8 cellular contexts compared by ENCODE assay signal in genomic region chr5:132227485-132228240, GRCh38. TPM values are rescaled to one million over a fixed set of nuclear protein-coding genes. Genes with fewer than 3 reads are reported as not detected.
A peak's percentile ranks its signal among the peaks of the same experiment; 100 is the strongest.
DNase-seq lines count a peak whose midpoint lies in the region; ATAC-seq and TF ChIP-seq lines count a peak whose summit lies in the region.

P4HA2 (minus strand) TSS chr5:132227853; CDS start chr5:132218626, 9,227 bp downstream.

- BruUV-seq in PC-9 (replicated peaks; lab: Mats Ljungman, UMichigan) = TSS peak; percentile 79

- peak within 1 kb of the TSS; percentile 60 for H3K4me3 Mint-ChIP-seq in activated naive CD8-positive, alpha-beta T cell treated with anti-CD3 and anti-CD28 coated beads, Interleukin-2, amount 10 ng/mL, durations not matched to agents 7 days and 5 days
- H3K4me3 Mint-ChIP-seq in glutamatergic neuron (ENCODE audit: unreplicated experiment) = peak within 1 kb of the TSS; percentile 86

- peak within 1 kb of the TSS; percentile 94 for H3K18ac ChIP-seq in neuronal stem cell (ENCODE audit: low read length)

- peak within 1 kb of the TSS; percentile 85 for H2AFZ ChIP-seq in PC-9
- H2AFZ ChIP-seq in neuronal stem cell (ENCODE audit: low read length) = peak within 1 kb of the TSS; percentile 99

- H2BK12ac ChIP-seq in neuronal stem cell (ENCODE audit: low read length) = no peak within 1 kb of the TSS

- TF ChIP-seq CTCF in PC-9 (conservative IDR thresholded peaks at IDR 0.05) (no peak; the same call in 1 of the 2 replicates), glutamatergic neuron (IDR thresholded peaks at IDR 0.05; ENCODE audit: partially characterized antibody, unreplicated experiment) (no peak), upper lobe of left lung (IDR thresholded peaks at IDR 0.05) (peak; percentile 23 to 67 (median 36))

- TF ChIP-seq EP300 in upper lobe of left lung (IDR thresholded peaks at IDR 0.05) = no peak

- H3K27ac Mint-ChIP-seq in activated naive CD8-positive, alpha-beta T cell treated with anti-CD3 and anti-CD28 coated beads, Interleukin-2, amount 10 ng/mL, durations not matched to agents 7 days and 5 days = no peak within 1 kb of the TSS
- peak within 1 kb of the TSS; percentile 30 for H3K27ac Mint-ChIP-seq in glutamatergic neuron (ENCODE audit: unreplicated experiment)

- H3K27ac ChIP-seq in PC-9 (no peak within 1 kb of the TSS), neuronal stem cell (replicated peaks; ENCODE audit: low read length) (no peak within 1 kb of the TSS), upper lobe of left lung (peak within 1 kb of the TSS; percentile 82 to 93 (median 84))

- peak in 2 of 4 donors; percentile 59 to 83 for TF ChIP-seq POLR2A in upper lobe of left lung (IDR thresholded peaks at IDR 0.05)

- peak within 1 kb of the TSS; percentile 77 for H3K23ac ChIP-seq in neuronal stem cell (ENCODE audit: low read depth, low read length, poor library complexity)

- no peaks in the 10 kb centered on the region for H3K27me3 ChIP-seq in PC-9 (ENCODE audit: insufficient read depth, low read depth)
- H3K27me3 ChIP-seq in neuronal stem cell (ENCODE audit: control insufficient read depth in 3 of 3, insufficient read depth in 3 of 3, low read depth in 1 of 3, low read length in 3 of 3) = peaks cover 2 to 60% (median 25%) of the 10 kb centered on the region in 3 experiments
- H3K27me3 ChIP-seq in upper lobe of left lung = no peaks in the 10 kb centered on the region

- H3K79me2 ChIP-seq in PC-9 (ENCODE audit: low read depth) = no peaks in the 10 kb centered on the region

- H4K8ac ChIP-seq in neuronal stem cell (ENCODE audit: low read depth, low read length) = no peak within 1 kb of the TSS

- H3K27me3 Mint-ChIP-seq in activated naive CD8-positive, alpha-beta T cell treated with anti-CD3 and anti-CD28 coated beads, Interleukin-2, amount 10 ng/mL, durations not matched to agents 7 days and 5 days = peaks cover 9% of the 10 kb centered on the region
- peaks cover 4% of the 10 kb centered on the region for H3K27me3 Mint-ChIP-seq in glutamatergic neuron (ENCODE audit: unreplicated experiment)

- peak within 1 kb of the TSS; percentile 78 for H3K9ac ChIP-seq in neuronal stem cell (ENCODE audit: low read depth, low read length, poor library complexity)

- H3K79me1 ChIP-seq in neuronal stem cell (ENCODE audit: low read depth, low read length) = no peaks in the 10 kb centered on the region

- H3K4me2 ChIP-seq in PC-9 = peak within 1 kb of the TSS; percentile 99
- H3K4me2 ChIP-seq in neuronal stem cell (ENCODE audit: insufficient read depth, low read length, poor library complexity, severe bottlenecking) = peak within 1 kb of the TSS; percentile 92

- peak within 1 kb of the TSS; percentile 39 for H2BK120ac ChIP-seq in neuronal stem cell (ENCODE audit: low read depth, low read length)

- ATAC-seq in GM19395 (IDR thresholded peaks at IDR 0.05; ENCODE audit: unreplicated experiment) (peak; percentile 92), HG03457 (IDR thresholded peaks at IDR 0.05; ENCODE audit: unreplicated experiment) (peak; percentile 91), upper lobe of left lung (ENCODE audit: low FRiP score in 2 of 2) (peak; percentile 82 to 90)
- peak; percentile 69 for ATAC-seq in activated naive CD8-positive, alpha-beta T cell treated with anti-CD3 and anti-CD28 coated beads, Interleukin-2, amount 10 ng/mL, durations not matched to agents 7 days and 5 days (ENCODE audit: low read depth)

- H3K4ac ChIP-seq in neuronal stem cell (ENCODE audit: low read length) = peak within 1 kb of the TSS; percentile 54

- H2BK15ac ChIP-seq in neuronal stem cell (ENCODE audit: low read length) = peak within 1 kb of the TSS; percentile 62

- CTCF ChIA-PET in PC-9 (lab: Charles Lee) = interaction anchor here (0.6 to 0.9 kb wide), 2 partner anchors 10 to 1755 kb away, joined by 4 to 6 read pairs; no protein-coding TSS in a partner anchor

- peaks cover 36% of the 10 kb centered on the region for H3K4me1 Mint-ChIP-seq in activated naive CD8-positive, alpha-beta T cell treated with anti-CD3 and anti-CD28 coated beads, Interleukin-2, amount 10 ng/mL, durations not matched to agents 7 days and 5 days
- H3K4me1 Mint-ChIP-seq in glutamatergic neuron (ENCODE audit: low read depth, unreplicated experiment) = peaks cover 6% of the 10 kb centered on the region

- peak within 1 kb of the TSS; percentile 88 for H2AK5ac ChIP-seq in neuronal stem cell (ENCODE audit: low read depth, low read length)

- H4K91ac ChIP-seq in neuronal stem cell (ENCODE audit: low read depth, low read length, poor library complexity) = no peak within 1 kb of the TSS

- intact Hi-C loops in PC-9 (cut with micrococcal nuclease; ENCODE audit: unreplicated experiment) = loop anchor here (1.0 kb wide), 2 partner anchors 12 to 66 kb away; no protein-coding TSS in a partner anchor

- H3K14ac ChIP-seq in neuronal stem cell (ENCODE audit: low read length) = no peak within 1 kb of the TSS

- H3K9me3 Mint-ChIP-seq in activated naive CD8-positive, alpha-beta T cell treated with anti-CD3 and anti-CD28 coated beads, Interleukin-2, amount 10 ng/mL, durations not matched to agents 7 days and 5 days = no peaks in the 10 kb centered on the region
- H3K9me3 Mint-ChIP-seq in glutamatergic neuron (ENCODE audit: unreplicated experiment) = peaks cover 2% of the 10 kb centered on the region

- peak; percentile 79 for DNase-seq in COR-L47 (lab: John Stamatoyannopoulos, UW)
- peak; percentile 65 to 85 for DNase-seq in PC-9
- DNase-seq in activated naive CD8-positive, alpha-beta T cell treated with anti-CD3 and anti-CD28 coated beads, Interleukin-2, amount 10 ng/mL, durations not matched to agents 7 days and 5 days = peak; percentile 73
- peak; percentile 78 for DNase-seq in glutamatergic neuron
- peak; percentile 76 for DNase-seq in neuronal stem cell (ENCODE audit: low spot score)
- peak; percentile 89 to 96 for DNase-seq in upper lobe of left lung

- H3K9me3 ChIP-seq in PC-9 (ENCODE audit: insufficient read depth, low read depth) (no peaks in the 10 kb centered on the region), neuronal stem cell (replicated peaks in 1 of 2; ENCODE audit: control insufficient read depth in 2 of 2, insufficient read depth in 1 of 2, low read depth in 1 of 2, low read length in 2 of 2) (peaks cover 0 to 3% of the 10 kb centered on the region in 2 donors), upper lobe of left lung (no peaks in the 10 kb centered on the region)

- no peaks in the 10 kb centered on the region for H3F3A ChIP-seq in PC-9 (ENCODE audit: insufficient read depth, low read depth)

- H3K4me1 ChIP-seq in PC-9 (replicated peaks; ENCODE audit: insufficient read depth) (peaks cover 12% of the 10 kb centered on the region), neuronal stem cell (ENCODE audit: control insufficient read depth in 2 of 2, insufficient read depth in 1 of 2, low read depth in 1 of 2, low read length in 2 of 2) (peaks cover 0 to 4% of the 10 kb centered on the region in 2 donors), upper lobe of left lung (peaks cover 19 to 60% (median 38%) of the 10 kb centered on the region in 4 donors)

- H3K36me3 ChIP-seq in PC-9 (ENCODE audit: low read depth) (no peaks in the 10 kb centered on the region), neuronal stem cell (replicated peaks in 1 of 2; ENCODE audit: control insufficient read depth in 2 of 2, insufficient read depth in 2 of 2, low read length in 2 of 2) (no peaks in the 10 kb centered on the region), upper lobe of left lung (no peaks in the 10 kb centered on the region)

- no peaks in the 10 kb centered on the region for H4K20me1 ChIP-seq in PC-9 (ENCODE audit: insufficient read depth)

- no CpG with 5 or more reads among the region's 92 CpGs for WGBS in neuronal stem cell (ENCODE audit: extremely low coverage in 2 of 2, insufficient read length in 2 of 2, insufficient replicate concordance in 1 of 2), 2 donors
- 1% methylated on average over 23 of the region's 92 CpGs; no CpG with 5 or more reads in 1 of the 2 donors for WGBS in upper lobe of left lung, 2 donors

- peak within 1 kb of the TSS; percentile 77 for H2BK5ac ChIP-seq in neuronal stem cell (ENCODE audit: low read length)

- peaks cover 5% of the 10 kb centered on the region for H3K36me3 Mint-ChIP-seq in activated naive CD8-positive, alpha-beta T cell treated with anti-CD3 and anti-CD28 coated beads, Interleukin-2, amount 10 ng/mL, durations not matched to agents 7 days and 5 days
- H3K36me3 Mint-ChIP-seq in glutamatergic neuron (ENCODE audit: unreplicated experiment) = peaks cover 4% of the 10 kb centered on the region

- H3K4me3 ChIP-seq in PC-9 (peak within 1 kb of the TSS; percentile 78), neuronal stem cell (ENCODE audit: low read length in 2 of 2) (peak within 1 kb of the TSS; percentile 52 to 80), upper lobe of left lung (peak within 1 kb of the TSS; percentile 15 to 75 (median 73))

- H3K9me2 ChIP-seq in PC-9 (ENCODE audit: insufficient read depth) = no peaks in the 10 kb centered on the region

- POLR2A ChIA-PET in PC-9 (lab: Charles Lee; ENCODE audit: unreplicated experiment) = interaction anchor here (0.6 to 1.0 kb wide), 7 partner anchors 12 to 355 kb away, joined by 3 to 12 read pairs (median 5); no protein-coding TSS in a partner anchor
- POLR2A ChIA-PET in activated naive CD8-positive, alpha-beta T cell treated with anti-CD3 and anti-CD28 coated beads, Interleukin-2, amount 10 ng/mL, durations not matched to agents 7 days and 5 days (lab: Charles Lee) = interaction anchor here (1.1 kb wide), 1 partner anchor 11 kb away, joined by 3 read pairs; no protein-coding TSS in a partner anchor

RNA-seq across cellular contexts. Expression of gene P4HA2, which starts in this region (rescaled TPM):
- total RNA-seq in PC-9 (2021) = 21.7 and 24.0 TPM in 2 replicates
- total RNA-seq in activated naive CD8-positive, alpha-beta T cell treated with anti-CD3 and anti-CD28 coated beads, Interleukin-2, amount 10 ng/mL, durations not matched to agents 7 days and 5 days = 10 to 100 TPM; 10.1 to 10.7 TPM
- 26.6 TPM for total RNA-seq in glutamatergic neuron (ENCODE audit: unreplicated experiment)
- polyA plus RNA-seq in neuronal stem cell (2013, experiment 1 of 2) = 2.9 TPM
- 2.7 TPM for polyA plus RNA-seq in neuronal stem cell (2013, experiment 2 of 2)
- 10 to 100 TPM; 37.7 to 85.2 (median 57.5) TPM for total RNA-seq in upper lobe of left lung

Comparison
In these comparisons a context has a peak if more than half of its experiments do, and no peak if none do; other contexts are left out.
1. H3K27ac ChIP-seq: peak in upper lobe of left lung (4 of 4); none in PC-9 (single experiment) and neuronal stem cell (single experiment).
2. CTCF ChIP-seq: peak in upper lobe of left lung (6 of 6); none in PC-9 (single experiment) and glutamatergic neuron (single experiment).
3. Peak in every context shown above with its lines, with median percentiles within 50 percentile points of each other: DNase-seq, ATAC-seq and H3K4me3 ChIP-seq.